24 cellular contexts compared by ENCODE assay signal in genomic region chr4:102022343-102022742, GRCh38.
"Had no signal": no experiment of that assay in that cellular context is flagged by ENCODE, and none has a peak within 500 bp of the region (broad histone marks: within the 10 kb centered on the region; RNA-seq: fewer than 3 reads in every experiment).

No MANE protein-coding gene starts in this region.

- H3K27me3 ChIP-seq: ascending aorta, brain microvascular endothelial cell, colonic mucosa, thyroid gland, upper lobe of right lung had no signal

- H3K36me3 ChIP-seq: ascending aorta, brain microvascular endothelial cell, colonic mucosa, left ventricle myocardium inferior, pancreas, thyroid gland, upper lobe of right lung had no signal

- H3K36me3 Mint-ChIP-seq: activated naive CD4-positive, alpha-beta T cell treated with anti-CD3 and anti-CD28 coated beads, Interleukin-2, amount 50 U/mL, for 24 hours; T-cell had no signal

- H3K4me3 ChIP-seq: ascending aorta, colonic mucosa, left ventricle myocardium inferior, pancreas, psoas muscle, thyroid gland, upper lobe of right lung had no signal

- H3K27ac ChIP-seq: ascending aorta, brain microvascular endothelial cell, colonic mucosa, left ventricle myocardium inferior, pancreas, psoas muscle, thyroid gland, upper lobe of right lung, VCaP had no signal

- H3K27ac Mint-ChIP-seq: activated CD8-positive, alpha-beta T cell treated with anti-CD3 and anti-CD28 coated beads, Interleukin-2, amount 10 ng/mL, durations not matched to agents 7 days and 5 days; activated naive CD4-positive, alpha-beta T cell treated with anti-CD3 and anti-CD28 coated beads, Interleukin-2, amount 50 U/mL, for 24 hours; nephron; stimulated activated naive CD8-positive, alpha-beta T cell treated with anti-CD3 and anti-CD28 coated beads, Interleukin-15, Interleukin-2, amounts not matched to agents 100 ng/mL and 50 ng/mL, for 24 hours; T-cell; T-helper 2 cell treated with Interferon-gamma antibody and Interleukin-4, amounts not matched to agents 5 μg/mL and 100 μg/mL, for 36 hours had no signal

- ATAC-seq: activated CD8-positive, alpha-beta T cell treated with anti-CD3 and anti-CD28 coated beads, Interleukin-2, amount 10 ng/mL, durations not matched to agents 7 days and 5 days; pancreas; psoas muscle; right cardiac atrium; T-cell; upper lobe of right lung had no signal

- H3K9me3 ChIP-seq: ascending aorta, colonic mucosa, left ventricle myocardium inferior, pancreas, psoas muscle, thyroid gland, upper lobe of right lung had no signal

- H3K27me3 Mint-ChIP-seq: central memory CD8-positive, alpha-beta T cell; stimulated activated naive CD8-positive, alpha-beta T cell treated with anti-CD3 and anti-CD28 coated beads, Interleukin-15, Interleukin-2, amounts not matched to agents 100 ng/mL and 50 ng/mL, for 24 hours had no signal

- FAIRE-seq: pancreas had no signal

- H3K4me3 Mint-ChIP-seq: activated CD8-positive, alpha-beta T cell treated with anti-CD3 and anti-CD28 coated beads, Interleukin-2, amount 10 ng/mL, durations not matched to agents 7 days and 5 days; activated naive CD4-positive, alpha-beta T cell treated with anti-CD3 and anti-CD28 coated beads, Interleukin-2, amount 50 U/mL, for 24 hours; central memory CD8-positive, alpha-beta T cell; nephron; stimulated activated naive CD8-positive, alpha-beta T cell treated with anti-CD3 and anti-CD28 coated beads, Interleukin-15, Interleukin-2, amounts not matched to agents 100 ng/mL and 50 ng/mL, for 24 hours; T-cell; T-helper 2 cell treated with Interferon-gamma antibody and Interleukin-4, amounts not matched to agents 5 μg/mL and 100 μg/mL, for 36 hours had no signal

- H3K9me3 Mint-ChIP-seq: activated naive CD4-positive, alpha-beta T cell treated with anti-CD3 and anti-CD28 coated beads, Interleukin-2, amount 50 U/mL, for 24 hours; nephron; stimulated activated naive CD8-positive, alpha-beta T cell treated with anti-CD3 and anti-CD28 coated beads, Interleukin-15, Interleukin-2, amounts not matched to agents 100 ng/mL and 50 ng/mL, for 24 hours; T-helper 2 cell treated with Interferon-gamma antibody and Interleukin-4, amounts not matched to agents 5 μg/mL and 100 μg/mL, for 36 hours had no signal

- H3K4me1 ChIP-seq: ascending aorta, colonic mucosa, left ventricle myocardium inferior, pancreas, psoas muscle, upper lobe of right lung had no signal

- H3K4me1 Mint-ChIP-seq: activated naive CD4-positive, alpha-beta T cell treated with anti-CD3 and anti-CD28 coated beads, Interleukin-2, amount 50 U/mL, for 24 hours; central memory CD8-positive, alpha-beta T cell; nephron; T-cell had no signal

- DNase-seq: activated CD4-positive, alpha-beta T cell treated with anti-CD3 and anti-CD28 coated beads for 1 hour; activated CD4-positive, alpha-beta T cell treated with anti-CD3 and anti-CD28 coated beads, Interleukin-2, amount 50 U/mL, for 1 hour; activated CD8-positive, alpha-beta T cell treated with anti-CD3 and anti-CD28 coated beads, Interleukin-2, amount 10 ng/mL, durations not matched to agents 7 days and 5 days; activated gamma-delta T cell treated with Interleukin-2 at 50 U/mL for 16 hours; activated T-cell treated with anti-CD3 and anti-CD28 coated beads, Interleukin-2, amount 50 U/mL, for 1 hour; brain microvascular endothelial cell; colonic mucosa; foreskin fibroblast; left ventricle myocardium inferior; pancreas; psoas muscle; right cardiac atrium; stimulated activated CD4-positive, alpha-beta T cell treated with anti-CD3 and anti-CD28 coated beads, Interleukin-4, amount 100 ng/mL, for 24 hours; substantia nigra; T-cell; thyroid gland; upper lobe of right lung had no signal
